8 cellular contexts compared by ENCODE assay signal in the genomic region with DNA sequence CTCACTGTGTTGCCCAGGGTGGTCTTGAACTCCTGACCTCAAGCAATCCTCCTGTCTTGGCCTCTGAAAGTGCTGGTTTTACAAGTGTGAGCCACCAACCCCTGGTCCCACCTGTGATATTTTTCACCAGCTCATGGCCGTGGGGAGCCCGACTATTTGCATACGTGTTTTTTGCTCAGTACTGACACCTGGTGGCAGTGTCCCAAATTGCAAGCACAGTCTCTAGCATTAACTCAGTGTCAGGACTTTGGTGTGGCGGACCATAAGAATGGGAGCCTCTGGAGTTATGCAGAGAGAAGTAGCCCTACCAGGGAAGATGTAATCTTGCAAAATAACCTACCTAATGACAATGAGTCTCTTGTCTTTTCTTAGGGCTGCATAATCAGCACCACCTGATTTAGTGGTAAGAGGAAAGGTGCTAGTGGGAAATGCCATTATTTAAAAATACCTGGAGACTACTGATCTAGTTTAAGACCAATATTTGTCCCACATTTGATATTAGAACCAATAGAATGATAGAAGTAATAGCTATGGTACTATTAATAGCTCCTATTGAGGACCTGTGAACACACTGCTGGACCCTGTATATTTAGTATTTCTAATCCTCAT.
A peak's percentile ranks its signal among the peaks of the same experiment; 100 is the strongest.
DNase-seq lines count a peak whose midpoint lies in the region; ATAC-seq and TF ChIP-seq lines count a peak whose summit lies in the region.

No MANE protein-coding gene starts in this region.

- H3K27ac ChIP-seq in breast epithelium, result no peak overlapping the region
- no peak overlapping the region for H3K27ac ChIP-seq in VCaP

- H3K36me3 ChIP-seq in breast epithelium, result no peaks in the 10 kb centered on the region

- no peaks in the 10 kb centered on the region for H3K9me3 Mint-ChIP-seq in MCF 10A (ENCODE audit: unreplicated experiment)

- H3K9me3 ChIP-seq in breast epithelium, result peaks cover 0 to 6% of the 10 kb centered on the region in 2 donors

- intact Hi-C loops in MCF 10A (cut with micrococcal nuclease) (no loop called here), breast epithelium (cut with DNase I; ENCODE audit: low total_unique reads) (no loop called here)

- H3K4me1 Mint-ChIP-seq in MCF 10A (ENCODE audit: insufficient read depth, unreplicated experiment), result peaks cover 36% of the 10 kb centered on the region

- peak; percentile 90 for TF ChIP-seq CTCF in MCF 10A (IDR thresholded peaks at IDR 0.05; ENCODE audit: unreplicated experiment)
- peak in 1 of 3 donors; percentile 19 for TF ChIP-seq CTCF in breast epithelium (IDR thresholded peaks at IDR 0.05)
- TF ChIP-seq CTCF in VCaP (conservative IDR thresholded peaks at IDR 0.05), result peak; percentile 36
- peak; percentile 52 for TF ChIP-seq CTCF in fibroblast of the aortic adventitia (IDR thresholded peaks at IDR 0.05; ENCODE audit: insufficient read depth, low read length)

- H3K27me3 Mint-ChIP-seq in MCF 10A (ENCODE audit: insufficient read depth, unreplicated experiment), result no peaks in the 10 kb centered on the region

- no peak for TF ChIP-seq POLR2A in breast epithelium (IDR thresholded peaks at IDR 0.05)

- no TSS peak for BruUV-seq in MCF 10A (replicated peaks; lab: Mats Ljungman, UMichigan)

- no peak overlapping the region for H3K4me3 Mint-ChIP-seq in MCF 10A (ENCODE audit: unreplicated experiment)

- H3K4me1 ChIP-seq in breast epithelium, result no peaks in the 10 kb centered on the region

- H3K36me3 Mint-ChIP-seq in MCF 10A (ENCODE audit: insufficient read depth, unreplicated experiment), result no peaks in the 10 kb centered on the region

- CTCF ChIA-PET in MCF 10A (lab: Yijun Ruan, JAX), result interaction anchor here (0.6 to 3.1 kb wide), 23 partner anchors 9 to 696 kb away, joined by 3 to 28 read pairs (median 4); no protein-coding TSS in a partner anchor

- ATAC-seq in GM21360 (IDR thresholded peaks at IDR 0.05; ENCODE audit: unreplicated experiment), result no peak

- DNase-seq in MCF 10A (ENCODE audit: unreplicated experiment), result peak; percentile 58
- no peak for DNase-seq in breast epithelium (ENCODE audit: low spot score in 2 of 2)
- DNase-seq in fibroblast of the aortic adventitia (ENCODE audit: low read depth), result no peak
- peak; percentile 78 for DNase-seq in stimulated activated CD8-positive, alpha-beta memory T cell treated with anti-CD3 and anti-CD28 coated beads, Interleukin-4, amount 100 ng/mL, for 48 hours
- no peak for DNase-seq in NCI-H446 treated with DMSO at 0.1 percent for 48 hours (lab: John Stamatoyannopoulos, UW)
- no peak for DNase-seq in LoVo (ENCODE audit: low spot score)

- H3K27ac Mint-ChIP-seq in MCF 10A (ENCODE audit: low read depth, unreplicated experiment), result no peak overlapping the region

- POLR2A ChIA-PET in MCF 10A (lab: Yijun Ruan, JAX), result interaction anchor here (0.7 to 2.3 kb wide), 11 partner anchors 9 to 695 kb away, joined by 3 to 12 read pairs (median 4); no protein-coding TSS in a partner anchor

- H3K4me3 ChIP-seq in breast epithelium (no peak overlapping the region), fibroblast of the aortic adventitia (ENCODE audit: low read depth, low read length) (no peak overlapping the region)

- no peaks in the 10 kb centered on the region for H3K27me3 ChIP-seq in breast epithelium

Comparison
In these comparisons a context has a peak if more than half of its experiments do, and no peak if none do; other contexts are left out.
1. DNase-seq: peak in MCF 10A (single experiment) and stimulated activated CD8-positive, alpha-beta memory T cell treated with anti-CD3 and anti-CD28 coated beads, Interleukin-4, amount 100 ng/mL, for 48 hours (single experiment); none in breast epithelium (0 of 2), fibroblast of the aortic adventitia (single experiment), NCI-H446 treated with DMSO at 0.1 percent for 48 hours (single experiment) and LoVo (single experiment).